In the genomic region with DNA sequence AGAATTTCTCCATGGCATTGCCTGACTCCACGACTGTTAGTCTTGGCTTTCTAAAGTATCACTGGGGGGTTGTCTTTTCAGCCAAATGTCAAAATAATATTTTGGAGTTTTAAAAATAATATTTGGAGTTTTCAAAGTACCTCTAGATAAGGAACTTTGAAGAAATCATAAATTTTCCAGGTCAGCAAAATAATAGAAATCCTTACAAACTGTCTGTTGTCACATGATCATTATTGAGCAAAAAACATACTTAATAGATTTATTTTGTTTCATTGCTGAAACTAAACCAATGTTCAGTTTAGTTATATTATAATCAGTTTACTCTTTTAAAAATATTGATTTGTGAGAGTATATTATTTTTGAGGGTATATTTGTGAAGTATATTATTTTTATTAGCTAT, we compare ENCODE assay signal across 2 cellular contexts.
TF ChIP-seq lines count a peak whose summit lies in the region.

No MANE protein-coding gene starts in this region.

TF ChIP-seq in HepG2, 621 proteins besides CTCF, POLR2A, EP300 and RAD21 (continued from another document):
- TF ChIP-seq MAFK (conservative IDR thresholded peaks at IDR 0.05 in 1 of 2, IDR thresholded peaks at IDR 0.05 in 1 of 2; ENCODE audit: low read length in 2 of 2) (peak; percentile 67 to 73), POLR2AphosphoS2 (IDR thresholded peaks at IDR 0.05; ENCODE audit: low read depth, low read length) (no peak), ZBTB42 (CRISPR knock-in tag; IDR thresholded peaks at IDR 0.05) (no peak), TP53 (CRISPR knock-in tag; conservative IDR thresholded peaks at IDR 0.05) (no peak), ZNF772 (CRISPR knock-in tag; IDR thresholded peaks at IDR 0.05) (no peak)
- TF ChIP-seq, protein P1, sequence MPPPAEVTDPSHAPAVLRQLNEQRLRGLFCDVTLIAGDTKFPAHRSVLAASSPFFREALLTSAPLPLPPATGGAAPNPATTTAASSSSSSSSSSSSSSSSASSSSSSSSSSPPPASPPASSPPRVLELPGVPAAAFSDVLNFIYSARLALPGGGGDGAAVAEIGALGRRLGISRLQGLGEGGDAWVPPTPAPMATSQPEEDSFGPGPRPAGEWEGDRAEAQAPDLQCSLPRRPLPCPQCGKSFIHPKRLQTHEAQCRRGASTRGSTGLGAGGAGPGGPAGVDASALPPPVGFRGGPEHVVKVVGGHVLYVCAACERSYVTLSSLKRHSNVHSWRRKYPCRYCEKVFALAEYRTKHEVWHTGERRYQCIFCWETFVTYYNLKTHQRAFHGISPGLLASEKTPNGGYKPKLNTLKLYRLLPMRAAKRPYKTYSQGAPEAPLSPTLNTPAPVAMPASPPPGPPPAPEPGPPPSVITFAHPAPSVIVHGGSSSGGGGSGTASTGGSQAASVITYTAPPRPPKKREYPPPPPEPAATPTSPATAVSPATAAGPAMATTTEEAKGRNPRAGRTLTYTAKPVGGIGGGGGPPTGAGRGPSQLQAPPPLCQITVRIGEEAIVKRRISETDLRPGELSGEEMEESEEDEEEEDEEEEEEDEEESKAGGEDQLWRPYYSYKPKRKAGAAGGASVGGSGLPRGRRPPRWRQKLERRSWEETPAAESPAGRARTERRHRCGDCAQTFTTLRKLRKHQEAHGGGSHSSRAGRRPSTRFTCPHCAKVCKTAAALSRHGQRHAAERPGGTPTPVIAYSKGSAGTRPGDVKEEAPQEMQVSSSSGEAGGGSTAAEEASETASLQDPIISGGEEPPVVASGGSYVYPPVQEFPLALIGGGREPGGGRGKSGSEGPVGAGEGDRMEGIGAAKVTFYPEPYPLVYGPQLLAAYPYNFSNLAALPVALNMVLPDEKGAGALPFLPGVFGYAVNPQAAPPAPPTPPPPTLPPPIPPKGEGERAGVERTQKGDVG (CRISPR knock-in tag; IDR thresholded peaks at IDR 0.05; ENCODE audit: borderline replicate concordance), result no peak

TF ChIP-seq in K562, 482 proteins besides CTCF, POLR2A, EP300 and RAD21 (continued from another document and continues in another):
- TF ChIP-seq, protein P2, sequence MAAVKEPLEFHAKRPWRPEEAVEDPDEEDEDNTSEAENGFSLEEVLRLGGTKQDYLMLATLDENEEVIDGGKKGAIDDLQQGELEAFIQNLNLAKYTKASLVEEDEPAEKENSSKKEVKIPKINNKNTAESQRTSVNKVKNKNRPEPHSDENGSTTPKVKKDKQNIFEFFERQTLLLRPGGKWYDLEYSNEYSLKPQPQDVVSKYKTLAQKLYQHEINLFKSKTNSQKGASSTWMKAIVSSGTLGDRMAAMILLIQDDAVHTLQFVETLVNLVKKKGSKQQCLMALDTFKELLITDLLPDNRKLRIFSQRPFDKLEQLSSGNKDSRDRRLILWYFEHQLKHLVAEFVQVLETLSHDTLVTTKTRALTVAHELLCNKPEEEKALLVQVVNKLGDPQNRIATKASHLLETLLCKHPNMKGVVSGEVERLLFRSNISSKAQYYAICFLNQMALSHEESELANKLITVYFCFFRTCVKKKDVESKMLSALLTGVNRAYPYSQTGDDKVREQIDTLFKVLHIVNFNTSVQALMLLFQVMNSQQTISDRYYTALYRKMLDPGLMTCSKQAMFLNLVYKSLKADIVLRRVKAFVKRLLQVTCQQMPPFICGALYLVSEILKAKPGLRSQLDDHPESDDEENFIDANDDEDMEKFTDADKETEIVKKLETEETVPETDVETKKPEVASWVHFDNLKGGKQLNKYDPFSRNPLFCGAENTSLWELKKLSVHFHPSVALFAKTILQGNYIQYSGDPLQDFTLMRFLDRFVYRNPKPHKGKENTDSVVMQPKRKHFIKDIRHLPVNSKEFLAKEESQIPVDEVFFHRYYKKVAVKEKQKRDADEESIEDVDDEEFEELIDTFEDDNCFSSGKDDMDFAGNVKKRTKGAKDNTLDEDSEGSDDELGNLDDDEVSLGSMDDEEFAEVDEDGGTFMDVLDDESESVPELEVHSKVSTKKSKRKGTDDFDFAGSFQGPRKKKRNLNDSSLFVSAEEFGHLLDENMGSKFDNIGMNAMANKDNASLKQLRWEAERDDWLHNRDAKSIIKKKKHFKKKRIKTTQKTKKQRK (IDR thresholded peaks at IDR 0.05; ENCODE audit: borderline replicate concordance, low read depth, low read length), result no peak
- TF ChIP-seq ZNF316 (IDR thresholded peaks at IDR 0.05), result peak; percentile 77
- TF ChIP-seq, protein P3, sequence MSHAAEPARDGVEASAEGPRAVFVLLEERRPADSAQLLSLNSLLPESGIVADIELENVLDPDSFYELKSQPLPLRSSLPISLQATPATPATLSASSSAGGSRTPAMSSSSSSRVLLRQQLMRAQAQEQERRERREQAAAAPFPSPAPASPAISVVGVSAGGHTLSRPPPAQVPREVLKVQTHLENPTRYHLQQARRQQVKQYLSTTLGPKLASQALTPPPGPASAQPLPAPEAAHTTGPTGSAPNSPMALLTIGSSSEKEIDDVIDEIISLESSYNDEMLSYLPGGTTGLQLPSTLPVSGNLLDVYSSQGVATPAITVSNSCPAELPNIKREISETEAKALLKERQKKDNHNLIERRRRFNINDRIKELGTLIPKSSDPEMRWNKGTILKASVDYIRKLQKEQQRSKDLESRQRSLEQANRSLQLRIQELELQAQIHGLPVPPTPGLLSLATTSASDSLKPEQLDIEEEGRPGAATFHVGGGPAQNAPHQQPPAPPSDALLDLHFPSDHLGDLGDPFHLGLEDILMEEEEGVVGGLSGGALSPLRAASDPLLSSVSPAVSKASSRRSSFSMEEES (CRISPR knock-in tag; IDR thresholded peaks at IDR 0.05), result peak; percentile 72
- peak; percentile 52; the same call in 1 of the 2 replicates for TF ChIP-seq C11orf30 (IDR thresholded peaks at IDR 0.05; ENCODE audit: low read depth)
- TF ChIP-seq CHD1 (IDR thresholded peaks at IDR 0.05; ENCODE audit: low read length), result no peak
- TF ChIP-seq, protein P4, sequence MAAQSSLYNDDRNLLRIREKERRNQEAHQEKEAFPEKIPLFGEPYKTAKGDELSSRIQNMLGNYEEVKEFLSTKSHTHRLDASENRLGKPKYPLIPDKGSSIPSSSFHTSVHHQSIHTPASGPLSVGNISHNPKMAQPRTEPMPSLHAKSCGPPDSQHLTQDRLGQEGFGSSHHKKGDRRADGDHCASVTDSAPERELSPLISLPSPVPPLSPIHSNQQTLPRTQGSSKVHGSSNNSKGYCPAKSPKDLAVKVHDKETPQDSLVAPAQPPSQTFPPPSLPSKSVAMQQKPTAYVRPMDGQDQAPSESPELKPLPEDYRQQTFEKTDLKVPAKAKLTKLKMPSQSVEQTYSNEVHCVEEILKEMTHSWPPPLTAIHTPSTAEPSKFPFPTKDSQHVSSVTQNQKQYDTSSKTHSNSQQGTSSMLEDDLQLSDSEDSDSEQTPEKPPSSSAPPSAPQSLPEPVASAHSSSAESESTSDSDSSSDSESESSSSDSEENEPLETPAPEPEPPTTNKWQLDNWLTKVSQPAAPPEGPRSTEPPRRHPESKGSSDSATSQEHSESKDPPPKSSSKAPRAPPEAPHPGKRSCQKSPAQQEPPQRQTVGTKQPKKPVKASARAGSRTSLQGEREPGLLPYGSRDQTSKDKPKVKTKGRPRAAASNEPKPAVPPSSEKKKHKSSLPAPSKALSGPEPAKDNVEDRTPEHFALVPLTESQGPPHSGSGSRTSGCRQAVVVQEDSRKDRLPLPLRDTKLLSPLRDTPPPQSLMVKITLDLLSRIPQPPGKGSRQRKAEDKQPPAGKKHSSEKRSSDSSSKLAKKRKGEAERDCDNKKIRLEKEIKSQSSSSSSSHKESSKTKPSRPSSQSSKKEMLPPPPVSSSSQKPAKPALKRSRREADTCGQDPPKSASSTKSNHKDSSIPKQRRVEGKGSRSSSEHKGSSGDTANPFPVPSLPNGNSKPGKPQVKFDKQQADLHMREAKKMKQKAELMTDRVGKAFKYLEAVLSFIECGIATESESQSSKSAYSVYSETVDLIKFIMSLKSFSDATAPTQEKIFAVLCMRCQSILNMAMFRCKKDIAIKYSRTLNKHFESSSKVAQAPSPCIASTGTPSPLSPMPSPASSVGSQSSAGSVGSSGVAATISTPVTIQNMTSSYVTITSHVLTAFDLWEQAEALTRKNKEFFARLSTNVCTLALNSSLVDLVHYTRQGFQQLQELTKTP (IDR thresholded peaks at IDR 0.05; ENCODE audit: low read depth in 1 of 2, partially characterized antibody in 2 of 2), result no peak
- no peak for TF ChIP-seq SMC3 (conservative IDR thresholded peaks at IDR 0.05; ENCODE audit: insufficient read depth, low read depth, low read length)
- no peak for TF ChIP-seq STAG1 (CRISPR knock-in tag; IDR thresholded peaks at IDR 0.05; ENCODE audit: borderline replicate concordance)
- no peak for TF ChIP-seq ZEB2 (IDR thresholded peaks at IDR 0.05)
- TF ChIP-seq MED1 (CRISPR knock-in tag; IDR thresholded peaks at IDR 0.05; ENCODE audit: borderline replicate concordance), result no peak
- TF ChIP-seq, protein P5, sequence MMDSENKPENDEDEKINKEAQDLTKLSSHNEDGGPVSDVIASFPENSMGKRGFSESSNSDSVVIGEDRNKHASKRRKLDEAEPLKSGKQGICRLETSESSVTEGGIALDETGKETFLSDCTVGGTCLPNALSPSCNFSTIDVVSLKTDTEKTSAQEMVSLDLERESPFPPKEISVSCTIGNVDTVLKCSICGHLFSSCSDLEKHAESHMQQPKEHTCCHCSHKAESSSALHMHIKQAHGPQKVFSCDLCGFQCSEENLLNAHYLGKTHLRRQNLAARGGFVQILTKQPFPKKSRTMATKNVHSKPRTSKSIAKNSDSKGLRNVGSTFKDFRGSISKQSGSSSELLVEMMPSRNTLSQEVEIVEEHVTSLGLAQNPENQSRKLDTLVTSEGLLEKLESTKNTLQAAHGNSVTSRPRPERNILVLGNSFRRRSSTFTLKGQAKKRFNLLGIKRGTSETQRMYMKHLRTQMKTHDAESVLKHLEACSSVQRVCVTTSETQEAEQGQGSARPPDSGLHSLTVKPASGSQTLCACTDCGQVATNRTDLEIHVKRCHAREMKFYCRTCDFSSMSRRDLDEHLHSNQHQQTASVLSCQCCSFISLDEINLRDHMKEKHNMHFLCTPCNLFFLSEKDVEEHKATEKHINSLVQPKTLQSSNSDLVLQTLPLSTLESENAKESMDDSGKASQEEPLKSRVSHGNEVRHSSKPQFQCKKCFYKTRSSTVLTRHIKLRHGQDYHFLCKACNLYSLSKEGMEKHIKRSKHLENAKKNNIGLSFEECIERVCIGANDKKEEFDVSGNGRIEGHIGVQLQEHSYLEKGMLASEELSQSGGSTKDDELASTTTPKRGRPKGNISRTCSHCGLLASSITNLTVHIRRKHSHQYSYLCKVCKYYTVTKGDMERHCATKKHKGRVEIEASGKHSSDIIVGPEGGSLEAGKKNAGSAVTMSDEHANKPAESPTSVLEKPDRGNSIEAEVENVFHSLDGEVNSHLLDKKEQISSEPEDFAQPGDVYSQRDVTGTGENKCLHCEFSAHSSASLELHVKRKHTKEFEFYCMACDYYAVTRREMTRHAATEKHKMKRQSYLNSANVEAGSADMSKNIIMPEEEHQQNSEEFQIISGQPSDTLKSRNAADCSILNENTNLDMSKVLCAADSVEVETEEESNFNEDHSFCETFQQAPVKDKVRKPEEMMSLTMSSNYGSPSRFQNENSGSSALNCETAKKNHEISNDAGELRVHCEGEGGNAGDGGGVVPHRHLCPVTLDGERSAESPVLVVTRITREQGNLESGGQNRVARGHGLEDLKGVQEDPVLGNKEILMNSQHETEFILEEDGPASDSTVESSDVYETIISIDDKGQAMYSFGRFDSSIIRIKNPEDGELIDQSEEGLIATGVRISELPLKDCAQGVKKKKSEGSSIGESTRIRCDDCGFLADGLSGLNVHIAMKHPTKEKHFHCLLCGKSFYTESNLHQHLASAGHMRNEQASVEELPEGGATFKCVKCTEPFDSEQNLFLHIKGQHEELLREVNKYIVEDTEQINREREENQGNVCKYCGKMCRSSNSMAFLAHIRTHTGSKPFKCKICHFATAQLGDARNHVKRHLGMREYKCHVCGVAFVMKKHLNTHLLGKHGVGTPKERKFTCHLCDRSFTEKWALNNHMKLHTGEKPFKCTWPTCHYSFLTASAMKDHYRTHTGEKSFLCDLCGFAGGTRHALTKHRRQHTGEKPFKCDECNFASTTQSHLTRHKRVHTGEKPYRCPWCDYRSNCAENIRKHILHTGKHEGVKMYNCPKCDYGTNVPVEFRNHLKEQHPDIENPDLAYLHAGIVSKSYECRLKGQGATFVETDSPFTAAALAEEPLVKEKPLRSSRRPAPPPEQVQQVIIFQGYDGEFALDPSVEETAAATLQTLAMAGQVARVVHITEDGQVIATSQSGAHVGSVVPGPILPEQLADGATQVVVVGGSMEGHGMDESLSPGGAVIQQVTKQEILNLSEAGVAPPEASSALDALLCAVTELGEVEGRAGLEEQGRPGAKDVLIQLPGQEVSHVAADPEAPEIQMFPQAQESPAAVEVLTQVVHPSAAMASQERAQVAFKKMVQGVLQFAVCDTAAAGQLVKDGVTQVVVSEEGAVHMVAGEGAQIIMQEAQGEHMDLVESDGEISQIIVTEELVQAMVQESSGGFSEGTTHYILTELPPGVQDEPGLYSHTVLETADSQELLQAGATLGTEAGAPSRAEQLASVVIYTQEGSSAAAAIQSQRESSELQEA (IDR thresholded peaks at IDR 0.05; ENCODE audit: low read depth), result no peak
- TF ChIP-seq HOXB6 (CRISPR knock-in tag; IDR thresholded peaks at IDR 0.05; ENCODE audit: borderline replicate concordance), result no peak
- TF ChIP-seq, protein P6, sequence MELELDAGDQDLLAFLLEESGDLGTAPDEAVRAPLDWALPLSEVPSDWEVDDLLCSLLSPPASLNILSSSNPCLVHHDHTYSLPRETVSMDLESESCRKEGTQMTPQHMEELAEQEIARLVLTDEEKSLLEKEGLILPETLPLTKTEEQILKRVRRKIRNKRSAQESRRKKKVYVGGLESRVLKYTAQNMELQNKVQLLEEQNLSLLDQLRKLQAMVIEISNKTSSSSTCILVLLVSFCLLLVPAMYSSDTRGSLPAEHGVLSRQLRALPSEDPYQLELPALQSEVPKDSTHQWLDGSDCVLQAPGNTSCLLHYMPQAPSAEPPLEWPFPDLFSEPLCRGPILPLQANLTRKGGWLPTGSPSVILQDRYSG (tag; conservative IDR thresholded peaks at IDR 0.05; ENCODE audit: low read depth), result no peak
- TF ChIP-seq, protein P7, sequence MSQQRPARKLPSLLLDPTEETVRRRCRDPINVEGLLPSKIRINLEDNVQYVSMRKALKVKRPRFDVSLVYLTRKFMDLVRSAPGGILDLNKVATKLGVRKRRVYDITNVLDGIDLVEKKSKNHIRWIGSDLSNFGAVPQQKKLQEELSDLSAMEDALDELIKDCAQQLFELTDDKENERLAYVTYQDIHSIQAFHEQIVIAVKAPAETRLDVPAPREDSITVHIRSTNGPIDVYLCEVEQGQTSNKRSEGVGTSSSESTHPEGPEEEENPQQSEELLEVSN (IDR thresholded peaks at IDR 0.05; ENCODE audit: borderline replicate concordance in 1 of 2, extremely low read depth in 1 of 2, insufficient read depth in 1 of 2, insufficient read length in 1 of 2, low read depth in 1 of 2, low read length in 1 of 2, poor library complexity in 1 of 2, severe bottlenecking in 1 of 2), result no peak
- no peak for TF ChIP-seq ZNF431 (CRISPR knock-in tag; IDR thresholded peaks at IDR 0.05)
- TF ChIP-seq, protein P8, sequence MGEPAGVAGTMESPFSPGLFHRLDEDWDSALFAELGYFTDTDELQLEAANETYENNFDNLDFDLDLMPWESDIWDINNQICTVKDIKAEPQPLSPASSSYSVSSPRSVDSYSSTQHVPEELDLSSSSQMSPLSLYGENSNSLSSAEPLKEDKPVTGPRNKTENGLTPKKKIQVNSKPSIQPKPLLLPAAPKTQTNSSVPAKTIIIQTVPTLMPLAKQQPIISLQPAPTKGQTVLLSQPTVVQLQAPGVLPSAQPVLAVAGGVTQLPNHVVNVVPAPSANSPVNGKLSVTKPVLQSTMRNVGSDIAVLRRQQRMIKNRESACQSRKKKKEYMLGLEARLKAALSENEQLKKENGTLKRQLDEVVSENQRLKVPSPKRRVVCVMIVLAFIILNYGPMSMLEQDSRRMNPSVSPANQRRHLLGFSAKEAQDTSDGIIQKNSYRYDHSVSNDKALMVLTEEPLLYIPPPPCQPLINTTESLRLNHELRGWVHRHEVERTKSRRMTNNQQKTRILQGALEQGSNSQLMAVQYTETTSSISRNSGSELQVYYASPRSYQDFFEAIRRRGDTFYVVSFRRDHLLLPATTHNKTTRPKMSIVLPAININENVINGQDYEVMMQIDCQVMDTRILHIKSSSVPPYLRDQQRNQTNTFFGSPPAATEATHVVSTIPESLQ (CRISPR knock-in tag; IDR thresholded peaks at IDR 0.05), result no peak
- TF ChIP-seq MAFF (IDR thresholded peaks at IDR 0.05; ENCODE audit: low read length), result peak; percentile 8; the same call in 1 of the 2 replicates
- no peak for TF ChIP-seq FOS (IDR thresholded peaks at IDR 0.05; ENCODE audit: extremely low read depth, insufficient read length)
- no peak for TF ChIP-seq TAF15 (IDR thresholded peaks at IDR 0.05; ENCODE audit: low read depth, low read length)
- no peak for TF ChIP-seq SNRNP70 (optimal IDR thresholded peaks at IDR 0.05; ENCODE audit: low read depth, low read length)
